23 cellular contexts compared by ENCODE assay signal in genomic region chr16:69093974-69094373, GRCh38. TPM values are rescaled to one million over a fixed set of nuclear protein-coding genes. Genes with fewer than 3 reads are reported as not detected.
DNase-seq lines count a peak whose midpoint lies in the region; ATAC-seq, FAIRE-seq and TF ChIP-seq lines count a peak whose summit lies in the region.
"Had no signal": no experiment of that assay in that cellular context is flagged by ENCODE, and none has a peak within 500 bp of the region (broad histone marks: within the 10 kb centered on the region; RNA-seq: fewer than 3 reads in every experiment).

No MANE protein-coding gene starts in this region.

- H3K4me3 ChIP-seq in HEK293 (ENCODE audit: low read depth, low read length), result no peak overlapping the region
- no peak overlapping the region; a peak in 1 of 8 replicates for H3K4me3 ChIP-seq in H1 (ENCODE audit: extremely low read depth in 1 of 4, insufficient read depth in 2 of 4, low read depth in 3 of 4, low read length in 4 of 4)
- H3K4me3 ChIP-seq: esophagus muscularis mucosa, gastroesophageal sphincter, lung, neural progenitor cell had no signal

- FAIRE-seq in H1 (lab: Jason Lieb, UNC), result no peak
- FAIRE-seq: GM18507, H54, keratinocyte had no signal

- H3K4ac ChIP-seq in H1 (replicated peaks; ENCODE audit: insufficient read length, low read depth, low read length), result no peak overlapping the region

- peak overlapping the region; percentile 27; the same call in 1 of the 2 replicates for H2BK12ac ChIP-seq in H1 (ENCODE audit: low read depth, low read length)

- CTCF ChIA-PET in HEK293 (lab: Yijun Ruan, JAX), result interaction anchor here (2.2 kb wide), 1 partner anchor 19 kb away, joined by 7 read pairs; no protein-coding TSS in a partner anchor
- CTCF ChIA-PET in H1 (lab: Charles Lee; ENCODE audit: partially characterized antibody), result interaction anchor here (0.6 to 2.7 kb wide), 10 partner anchors 10 to 192 kb away, joined by 3 to 11 read pairs (median 4); partner anchors contain the start of gene HAS3

- no peak overlapping the region for H2AK5ac ChIP-seq in H1 (ENCODE audit: low read depth, low read length)

- no peak for TF ChIP-seq EP300 in H1 (IDR thresholded peaks at IDR 0.05; ENCODE audit: borderline replicate concordance in 1 of 2, low read depth in 2 of 2, low read length in 2 of 2)

- no peak overlapping the region for H3K27ac Mint-ChIP-seq in activated T-helper 1 cell treated with anti-CD3 and anti-CD28 coated beads, Interleukin-12 subunit alpha, Interleukin-12 subunit beta, Interleukin-2, Interleukin-4 antibody, amounts not matched to agents 30 ng/mL and 10 ng/mL and 1 ng/mL, durations not matched to agents 14 hours and 24 hours and 36 hours
- H3K27ac Mint-ChIP-seq: activated naive CD8-positive, alpha-beta T cell treated with anti-CD3 and anti-CD28 coated beads, Interleukin-2, amount 10 ng/mL, durations not matched to agents 7 days and 5 days; neural progenitor cell; progenitor cell of endocrine pancreas had no signal

- H3K79me2 ChIP-seq in H1 (ENCODE audit: control insufficient read depth in 1 of 2, insufficient read depth in 2 of 2, low read length in 2 of 2), result no peaks in the 10 kb centered on the region

- no peak overlapping the region for H3K9ac ChIP-seq in H1 (replicated peaks in 1 of 4; ENCODE audit: extremely low read depth in 1 of 4, low read depth in 3 of 4, low read length in 3 of 4)
- H3K9ac ChIP-seq: neural progenitor cell had no signal

- peaks cover 3% of the 10 kb centered on the region for H3K4me1 Mint-ChIP-seq in activated T-helper 1 cell treated with anti-CD3 and anti-CD28 coated beads, Interleukin-12 subunit alpha, Interleukin-12 subunit beta, Interleukin-2, Interleukin-4 antibody, amounts not matched to agents 30 ng/mL and 10 ng/mL and 1 ng/mL, durations not matched to agents 14 hours and 24 hours and 36 hours (ENCODE audit: low read depth)

- H3K27me3 Mint-ChIP-seq in activated T-helper 1 cell treated with anti-CD3 and anti-CD28 coated beads, Interleukin-12 subunit alpha, Interleukin-12 subunit beta, Interleukin-2, Interleukin-4 antibody, amounts not matched to agents 30 ng/mL and 10 ng/mL and 1 ng/mL, durations not matched to agents 14 hours and 24 hours and 36 hours (ENCODE audit: insufficient read depth), result no peaks in the 10 kb centered on the region
- H3K27me3 Mint-ChIP-seq: activated naive CD8-positive, alpha-beta T cell treated with anti-CD3 and anti-CD28 coated beads, Interleukin-2, amount 10 ng/mL, durations not matched to agents 7 days and 5 days; progenitor cell of endocrine pancreas had no signal

- POLR2A ChIA-PET in HEK293 (lab: Yijun Ruan, JAX), result interaction anchor here (0.6 to 0.7 kb wide), 2 partner anchors 13 to 260 kb away, joined by 3 to 5 read pairs; no protein-coding TSS in a partner anchor
- POLR2A ChIA-PET in H1 (lab: Charles Lee; ENCODE audit: partially characterized antibody), result interaction anchor here (1.0 to 3.6 kb wide), 7 partner anchors 9 to 22 kb away, joined by 3 to 9 read pairs (median 5); partner anchors contain the start of gene HAS3

- H3K23ac ChIP-seq in H1 (ENCODE audit: insufficient read length), result no peak overlapping the region

- WGBS in H1 (ENCODE audit: extremely low coverage in 1 of 2, insufficient coverage in 1 of 2, insufficient read length in 1 of 2, insufficient replicate concordance in 2 of 2, low coverage in 1 of 2, low lambda C conversion rate in 2 of 2, missing lambda C conversion rate in 1 of 2), 2 experiments, result 82% methylated on average over 3 of the region's 3 CpGs; no CpG with 5 or more reads in 1 of the 2 experiments

- no peaks in the 10 kb centered on the region for H3K36me3 ChIP-seq in HEK293 (ENCODE audit: control insufficient read depth in 2 of 2, insufficient read depth in 1 of 2, low read length in 2 of 2)
- H3K36me3 ChIP-seq in H1 (ENCODE audit: control insufficient read depth in 2 of 4, insufficient read depth in 4 of 4, low read length in 3 of 4), result no peaks in the 10 kb centered on the region
- H3K36me3 ChIP-seq: esophagus muscularis mucosa, gastroesophageal sphincter, neural progenitor cell had no signal

- no peak overlapping the region for H3K56ac ChIP-seq in H1 (replicated peaks; ENCODE audit: insufficient read length, low read depth, low read length)

- intact Hi-C loops in activated T-helper 1 cell treated with anti-CD3 and anti-CD28 coated beads, Interleukin-12 subunit alpha, Interleukin-12 subunit beta, Interleukin-2, Interleukin-4 antibody, amounts not matched to agents 30 ng/mL and 10 ng/mL and 1 ng/mL, durations not matched to agents 14 hours and 24 hours and 36 hours (cut with micrococcal nuclease), result no loop called here

- DNase-seq in COR-L47 (lab: John Stamatoyannopoulos, UW), result peak; percentile 30
- peak; percentile 20 for DNase-seq in NCI-H345 treated with DMSO at 0.1 percent for 48 hours (lab: John Stamatoyannopoulos, UW; ENCODE audit: unreplicated experiment)
- DNase-seq in H1 (ENCODE audit: low read depth in 1 of 2, low spot score in 2 of 2), result no peak
- DNase-seq in activated T-helper 1 cell treated with anti-CD3 and anti-CD28 coated beads, Interleukin-12 subunit alpha, Interleukin-12 subunit beta, Interleukin-2, Interleukin-4 antibody, amounts not matched to agents 30 ng/mL and 10 ng/mL and 1 ng/mL, durations not matched to agents 14 hours and 24 hours and 36 hours (ENCODE audit: low spot score), result no peak
- DNase-seq in dedifferentiated amniotic fluid mesenchymal stem cell (ENCODE audit: extremely low spot score), result no peak
- DNase-seq: activated CD8-positive, alpha-beta memory T cell treated with anti-CD3 and anti-CD28 coated beads, Interleukin-2, amount 50 U/mL, for 4 hours; activated effector memory CD4-positive, alpha-beta T cell treated with Interleukin-2 at 50 U/mL for 16 hours; activated naive CD8-positive, alpha-beta T cell treated with anti-CD3 and anti-CD28 coated beads, Interleukin-2, amount 10 ng/mL, durations not matched to agents 7 days and 5 days; C1 segment of cervical spinal cord; effector CD4-positive, alpha-beta T cell; substantia nigra had no signal

- no peaks in the 10 kb centered on the region for H3K27me3 ChIP-seq in H1 (replicated peaks in 1 of 4; ENCODE audit: control insufficient read depth in 3 of 4, extremely low read depth in 1 of 4, insufficient read depth in 3 of 4, low read length in 3 of 4)
- H3K27me3 ChIP-seq: esophagus muscularis mucosa, neural progenitor cell had no signal

- no peaks in the 10 kb centered on the region for H3K79me1 ChIP-seq in H1 (ENCODE audit: low read depth, low read length)

- TF ChIP-seq POLR2A in H1 (IDR thresholded peaks at IDR 0.05; ENCODE audit: control extremely low read depth in 1 of 2, low read depth in 2 of 2, low read length in 2 of 2), result no peak

- H4K5ac ChIP-seq in H1 (ENCODE audit: insufficient read length, low read depth, low read length), result no peak overlapping the region

- no peaks in the 10 kb centered on the region for H3K9me3 ChIP-seq in HEK293 (ENCODE audit: control insufficient read depth, insufficient read depth, low read depth, low read length)
- H3K9me3 ChIP-seq in H1 (ENCODE audit: insufficient read depth in 2 of 2, low read depth in 1 of 2, low read length in 1 of 2), result no peaks in the 10 kb centered on the region
- H3K9me3 ChIP-seq: esophagus muscularis mucosa, gastroesophageal sphincter had no signal

- H3K27ac ChIP-seq in HEK293 (ENCODE audit: extremely low read depth, low read depth, low read length) (no peak overlapping the region), H1 (ENCODE audit: low read depth, low read length) (no peak overlapping the region)
- H3K27ac ChIP-seq: esophagus muscularis mucosa, gastroesophageal sphincter, HL-60, neural progenitor cell had no signal

- TF ChIP-seq CTCF in HEK293 (tag by site-specific recombination; IDR thresholded peaks at IDR 0.05) (no peak), H1 (IDR thresholded peaks at IDR 0.05; ENCODE audit: control extremely low read depth in 1 of 3, insufficient read depth in 1 of 3, low read depth in 1 of 3, low read length in 3 of 3) (no peak)

- H3K14ac ChIP-seq in H1 (ENCODE audit: insufficient read length), result no peak overlapping the region

- no peak overlapping the region; the same call in 1 of the 2 replicates for H2AFZ ChIP-seq in H1 (ENCODE audit: low read length)
- H2AFZ ChIP-seq: neural progenitor cell had no signal

- H2BK20ac ChIP-seq in H1 (ENCODE audit: low read length), result peak overlapping the region; percentile 61; the same call in 1 of the 2 replicates

- no peak for ATAC-seq in HG03354 (IDR thresholded peaks at IDR 0.05; ENCODE audit: poor library complexity, severe bottlenecking, unreplicated experiment)
- no peak for ATAC-seq in HG02852 (IDR thresholded peaks at IDR 0.05; ENCODE audit: unreplicated experiment)
- ATAC-seq: gastroesophageal sphincter had no signal

- no peak overlapping the region for H3K4me3 Mint-ChIP-seq in activated T-helper 1 cell treated with anti-CD3 and anti-CD28 coated beads, Interleukin-12 subunit alpha, Interleukin-12 subunit beta, Interleukin-2, Interleukin-4 antibody, amounts not matched to agents 30 ng/mL and 10 ng/mL and 1 ng/mL, durations not matched to agents 14 hours and 24 hours and 36 hours
- H3K4me3 Mint-ChIP-seq: activated naive CD8-positive, alpha-beta T cell treated with anti-CD3 and anti-CD28 coated beads, Interleukin-2, amount 10 ng/mL, durations not matched to agents 7 days and 5 days; neural progenitor cell had no signal

- no peak overlapping the region for H2BK15ac ChIP-seq in H1 (ENCODE audit: low read length)

- no peak for TF ChIP-seq RAD21 in H1 (IDR thresholded peaks at IDR 0.05 in 1 of 2, conservative IDR thresholded peaks at IDR 0.05 in 1 of 2; ENCODE audit: low read depth in 2 of 2, low read length in 2 of 2)

- H3K4me1 ChIP-seq in HEK293 (ENCODE audit: control insufficient read depth, insufficient read depth, low read length) (peaks cover 2% of the 10 kb centered on the region; the same call in 1 of the 2 replicates), H1 (replicated peaks in 1 of 4; ENCODE audit: control insufficient read depth in 3 of 4, insufficient read depth in 4 of 4, low read length in 3 of 4) (peaks cover 11 to 23% (median 13%) of the 10 kb centered on the region in 4 experiments)
- H3K4me1 ChIP-seq: gastroesophageal sphincter had no signal

- H3K36me3 Mint-ChIP-seq in activated T-helper 1 cell treated with anti-CD3 and anti-CD28 coated beads, Interleukin-12 subunit alpha, Interleukin-12 subunit beta, Interleukin-2, Interleukin-4 antibody, amounts not matched to agents 30 ng/mL and 10 ng/mL and 1 ng/mL, durations not matched to agents 14 hours and 24 hours and 36 hours (ENCODE audit: low read depth), result no peaks in the 10 kb centered on the region
- H3K36me3 Mint-ChIP-seq: activated naive CD8-positive, alpha-beta T cell treated with anti-CD3 and anti-CD28 coated beads, Interleukin-2, amount 10 ng/mL, durations not matched to agents 7 days and 5 days; neural progenitor cell had no signal

- no peaks in the 10 kb centered on the region for H3K9me3 Mint-ChIP-seq in activated T-helper 1 cell treated with anti-CD3 and anti-CD28 coated beads, Interleukin-12 subunit alpha, Interleukin-12 subunit beta, Interleukin-2, Interleukin-4 antibody, amounts not matched to agents 30 ng/mL and 10 ng/mL and 1 ng/mL, durations not matched to agents 14 hours and 24 hours and 36 hours
- H3K9me3 Mint-ChIP-seq: activated naive CD8-positive, alpha-beta T cell treated with anti-CD3 and anti-CD28 coated beads, Interleukin-2, amount 10 ng/mL, durations not matched to agents 7 days and 5 days; neural progenitor cell had no signal

- H2BK120ac ChIP-seq in H1 (replicated peaks; ENCODE audit: low read depth, low read length), result no peak overlapping the region

- H4K91ac ChIP-seq in H1 (replicated peaks; ENCODE audit: insufficient read length, low read length), result no peak overlapping the region

- no peak overlapping the region for H3K4me2 ChIP-seq in H1 (ENCODE audit: insufficient read depth in 1 of 2, low read depth in 2 of 2, low read length in 2 of 2)
- H3K4me2 ChIP-seq: neural progenitor cell had no signal

- H4K20me1 ChIP-seq in H1 (replicated peaks in 1 of 2; ENCODE audit: control insufficient read depth in 1 of 2, insufficient read depth in 2 of 2, low read length in 2 of 2), result no peaks in the 10 kb centered on the region

- H4K8ac ChIP-seq in H1 (ENCODE audit: extremely low read depth, insufficient read depth, low read length), result no peak overlapping the region

- peak overlapping the region; percentile 8; the same call in 1 of the 2 replicates for H2BK5ac ChIP-seq in H1 (ENCODE audit: low read depth, low read length)

- no peaks in the 10 kb centered on the region for H3K23me2 ChIP-seq in H1 (ENCODE audit: low read depth, low read length)

- no peak overlapping the region; the same call in 1 of the 2 replicates for H3K18ac ChIP-seq in H1 (ENCODE audit: extremely low read depth, low read length)

RNA-seq across cellular contexts. Expression of gene HAS3, which starts 11.5 kb away (rescaled TPM):
- total RNA-seq in H1 (2021; fragmentation: NEBNext Ultra II Directional; extraction: Animal tissue kit (Norgen Biotek cat#: 25700)), result 64.4 and 69.6 TPM in 2 replicates
- 32.1 and 36.3 TPM in 2 replicates for polyA plus RNA-seq in H1 (2011; rRNA removed)
- polyA plus RNA-seq in H1 (2011; cell fraction: cytosol; rRNA removed), result 29.6 TPM
- polyA plus RNA-seq in H1 (2011; cell fraction: nucleus; rRNA removed), result 66.5 TPM
- 34.8 to 49.4 TPM (median 37.8 TPM) in 4 replicates for polyA plus RNA-seq in H1 (2012, experiment 1 of 2)
- 21.6 TPM for polyA plus RNA-seq in H1 (2012, experiment 2 of 2)
- polyA plus RNA-seq in H1 (2013, experiment 1 of 2), result 67.7 TPM
- 65.6 TPM for polyA plus RNA-seq in H1 (2013, experiment 2 of 2)
- polyA minus RNA-seq in H1 (2011; rRNA and poly(A)+ RNA removed), result 63.5 and 84.0 TPM in 2 replicates
- polyA minus RNA-seq in H1 (2011; cell fraction: cytosol; rRNA and poly(A)+ RNA removed), result 45.7 TPM
- 51.1 TPM for polyA minus RNA-seq in H1 (2011; cell fraction: nucleus; rRNA and poly(A)+ RNA removed)
- total RNA-seq in activated T-helper 1 cell treated with anti-CD3 and anti-CD28 coated beads, Interleukin-12 subunit alpha, Interleukin-12 subunit beta, Interleukin-2, Interleukin-4 antibody, amounts not matched to agents 30 ng/mL and 10 ng/mL and 1 ng/mL, durations not matched to agents 14 hours and 24 hours and 36 hours, result 0.73 and 0.93 TPM in 2 replicates

RNA-seq across cellular contexts. Expression of gene CHTF8, which starts 38.4 kb away (rescaled TPM):
- 138 and 146 TPM in 2 replicates for total RNA-seq in H1 (2021; fragmentation: NEBNext Ultra II Directional; extraction: Animal tissue kit (Norgen Biotek cat#: 25700))
- polyA plus RNA-seq in H1 (2011; rRNA removed), result 114 and 163 TPM in 2 replicates
- 142 TPM for polyA plus RNA-seq in H1 (2011; cell fraction: cytosol; rRNA removed)
- polyA plus RNA-seq in H1 (2011; cell fraction: nucleus; rRNA removed), result 134 TPM
- polyA plus RNA-seq in H1 (2012, experiment 1 of 2), result 121 to 142 TPM (median 125 TPM) in 4 replicates
- polyA plus RNA-seq in H1 (2012, experiment 2 of 2), result 205 TPM
- polyA plus RNA-seq in H1 (2013, experiment 1 of 2), result 85.3 TPM
- polyA plus RNA-seq in H1 (2013, experiment 2 of 2), result 88.1 TPM
- 161 and 182 TPM in 2 replicates for polyA minus RNA-seq in H1 (2011; rRNA and poly(A)+ RNA removed)
- polyA minus RNA-seq in H1 (2011; cell fraction: cytosol; rRNA and poly(A)+ RNA removed), result 79.5 TPM
- 44.1 TPM for polyA minus RNA-seq in H1 (2011; cell fraction: nucleus; rRNA and poly(A)+ RNA removed)
- total RNA-seq in activated T-helper 1 cell treated with anti-CD3 and anti-CD28 coated beads, Interleukin-12 subunit alpha, Interleukin-12 subunit beta, Interleukin-2, Interleukin-4 antibody, amounts not matched to agents 30 ng/mL and 10 ng/mL and 1 ng/mL, durations not matched to agents 14 hours and 24 hours and 36 hours, result 134 and 143 TPM in 2 replicates

RNA-seq across cellular contexts. Expression of gene UTP4, which starts 38.5 kb away (rescaled TPM):
- 101 TPM in 2 replicates for total RNA-seq in H1 (2021; fragmentation: NEBNext Ultra II Directional; extraction: Animal tissue kit (Norgen Biotek cat#: 25700))
- 71.8 and 118 TPM in 2 replicates for polyA plus RNA-seq in H1 (2011; rRNA removed)
- 97.1 TPM for polyA plus RNA-seq in H1 (2011; cell fraction: cytosol; rRNA removed)
- polyA plus RNA-seq in H1 (2011; cell fraction: nucleus; rRNA removed), result 79.0 TPM
- polyA plus RNA-seq in H1 (2012, experiment 1 of 2), result 79.5 to 93.4 TPM (median 87.5 TPM) in 4 replicates
- polyA plus RNA-seq in H1 (2012, experiment 2 of 2), result 49.1 TPM
- 56.7 TPM for polyA plus RNA-seq in H1 (2013, experiment 1 of 2)
- 56.3 TPM for polyA plus RNA-seq in H1 (2013, experiment 2 of 2)
- polyA minus RNA-seq in H1 (2011; rRNA and poly(A)+ RNA removed), result 200 and 231 TPM in 2 replicates
- polyA minus RNA-seq in H1 (2011; cell fraction: cytosol; rRNA and poly(A)+ RNA removed), result 63.9 TPM
- 44.5 TPM for polyA minus RNA-seq in H1 (2011; cell fraction: nucleus; rRNA and poly(A)+ RNA removed)
- 117 and 127 TPM in 2 replicates for total RNA-seq in activated T-helper 1 cell treated with anti-CD3 and anti-CD28 coated beads, Interleukin-12 subunit alpha, Interleukin-12 subunit beta, Interleukin-2, Interleukin-4 antibody, amounts not matched to agents 30 ng/mL and 10 ng/mL and 1 ng/mL, durations not matched to agents 14 hours and 24 hours and 36 hours

Comparison
In these comparisons a context has a peak if more than half of its experiments do, and no peak if none do; other contexts are left out.
1. DNase-seq: peak in COR-L47 (single experiment) and NCI-H345 treated with DMSO at 0.1 percent for 48 hours (single experiment); none in H1 (0 of 2), activated T-helper 1 cell treated with anti-CD3 and anti-CD28 coated beads, Interleukin-12 subunit alpha, Interleukin-12 subunit beta, Interleukin-2, Interleukin-4 antibody, amounts not matched to agents 30 ng/mL and 10 ng/mL and 1 ng/mL, durations not matched to agents 14 hours and 24 hours and 36 hours (single experiment) and dedifferentiated amniotic fluid mesenchymal stem cell (single experiment).
2. RNA of gene HAS3, which starts 11.5 kb away (total RNA-seq): 64.4 to 69.6 TPM in H1; 0.73 to 0.93 TPM in activated T-helper 1 cell treated with anti-CD3 and anti-CD28 coated beads, Interleukin-12 subunit alpha, Interleukin-12 subunit beta, Interleukin-2, Interleukin-4 antibody, amounts not matched to agents 30 ng/mL and 10 ng/mL and 1 ng/mL, durations not matched to agents 14 hours and 24 hours and 36 hours; every median in the first group is over 10 times any median in the second.